18 cellular contexts compared by ENCODE assay signal in genomic region chr15:78164010-78164409, GRCh38. TPM values are rescaled to one million over a fixed set of nuclear protein-coding genes. Genes with fewer than 3 reads are reported as not detected.
DNase-seq lines count a peak whose midpoint lies in the region; ATAC-seq, FAIRE-seq and TF ChIP-seq lines count a peak whose summit lies in the region.
"Had no signal": no experiment of that assay in that cellular context is flagged by ENCODE, and none has a peak within 500 bp of the region (broad histone marks: within the 10 kb centered on the region; RNA-seq: fewer than 3 reads in every experiment).

No MANE protein-coding gene starts in this region.

- intact Hi-C loops in HepG2 (cut with micrococcal nuclease; ENCODE audit: unreplicated experiment), result no loop called here

- no peak overlapping the region for H3K4me3 ChIP-seq in HepG2 (replicated peaks in 1 of 3; ENCODE audit: insufficient read depth in 1 of 3, low read depth in 2 of 3, low read length in 3 of 3)
- H3K4me3 ChIP-seq: BLaER1 treated with 17β-estradiol and CSF1 and Interleukin-3, amounts not matched to agents 10 nM and 100 nM; GM12878; GM23248 had no signal

- H3K4me2 ChIP-seq in HepG2 (ENCODE audit: low read depth, low read length), result no peak overlapping the region
- H3K4me2 ChIP-seq: BLaER1 treated with 17β-estradiol and CSF1 and Interleukin-3, amounts not matched to agents 10 nM and 100 nM had no signal

- peaks cover 10 to 65% of the 10 kb centered on the region in 2 experiments; a peak in 4 of 5 replicates for H3K36me3 ChIP-seq in HepG2 (replicated peaks in 1 of 2; ENCODE audit: control insufficient read depth in 1 of 2, insufficient read depth in 2 of 2, low read length in 2 of 2)

- no peak for TF ChIP-seq RAD21 in HepG2 (CRISPR knock-in tag; IDR thresholded peaks at IDR 0.05)

- DNase-seq in T-helper 2 cell treated with Interferon-gamma antibody and Interleukin-4, amounts not matched to agents 5 μg/mL and 100 μg/mL, for 36 hours (ENCODE audit: low spot score), result no peak
- DNase-seq in T-helper 2 cell (no peak), HepG2 (ENCODE audit: low spot score) (no peak), EL (no peak), NCI-H526 (lab: John Stamatoyannopoulos, UW) (no peak)
- no peak for DNase-seq in activated naive CD4-positive, alpha-beta T cell treated with anti-CD3 and anti-CD28 coated beads, Interleukin-2, amount 10 ng/mL, durations not matched to agents 7 days and 5 days
- DNase-seq in activated naive CD4-positive, alpha-beta T cell treated with Interleukin-2 at 50 U/mL for 16 hours, result no peak
- DNase-seq: 8988T; ACHN; CD4-positive, CD25-positive, alpha-beta regulatory T cell; DMS53; GM23248 had no signal

- no peak for FAIRE-seq in HepG2 (lab: Jason Lieb, UNC)
- FAIRE-seq: GM12878, GM18507, H54 had no signal

- H3K9me3 Mint-ChIP-seq in T-helper 2 cell treated with Interferon-gamma antibody and Interleukin-4, amounts not matched to agents 5 μg/mL and 100 μg/mL, for 36 hours, result no peaks in the 10 kb centered on the region
- no peaks in the 10 kb centered on the region for H3K9me3 Mint-ChIP-seq in activated naive CD4-positive, alpha-beta T cell treated with anti-CD3 and anti-CD28 coated beads, Interleukin-2, amount 10 ng/mL, durations not matched to agents 7 days and 5 days

- no peak overlapping the region for H3K9ac ChIP-seq in HepG2 (ENCODE audit: insufficient read depth, low read depth, low read length)
- H3K9ac ChIP-seq: BLaER1 treated with 17β-estradiol and CSF1 and Interleukin-3, amounts not matched to agents 10 nM and 100 nM; GM23248 had no signal

- H2AFZ ChIP-seq in HepG2 (ENCODE audit: low read length), result no peak overlapping the region
- H2AFZ ChIP-seq: GM23248 had no signal

- H3K27me3 Mint-ChIP-seq in T-helper 2 cell treated with Interferon-gamma antibody and Interleukin-4, amounts not matched to agents 5 μg/mL and 100 μg/mL, for 36 hours (ENCODE audit: low read depth), result no peaks in the 10 kb centered on the region
- H3K27me3 Mint-ChIP-seq in activated naive CD4-positive, alpha-beta T cell treated with anti-CD3 and anti-CD28 coated beads, Interleukin-2, amount 10 ng/mL, durations not matched to agents 7 days and 5 days, result no peaks in the 10 kb centered on the region
- H3K27me3 Mint-ChIP-seq: CD4-positive, CD25-positive, alpha-beta regulatory T cell had no signal

- peaks cover 64% of the 10 kb centered on the region for H3K36me3 Mint-ChIP-seq in T-helper 2 cell treated with Interferon-gamma antibody and Interleukin-4, amounts not matched to agents 5 μg/mL and 100 μg/mL, for 36 hours (ENCODE audit: low read depth)
- peaks cover 59% of the 10 kb centered on the region for H3K36me3 Mint-ChIP-seq in activated naive CD4-positive, alpha-beta T cell treated with anti-CD3 and anti-CD28 coated beads, Interleukin-2, amount 10 ng/mL, durations not matched to agents 7 days and 5 days

- WGBS in HepG2 (ENCODE audit: low lambda C conversion rate), result 94% methylated on average over 2 of the region's 2 CpGs

- peak overlapping the region; percentile 59 for H3K27ac Mint-ChIP-seq in T-helper 2 cell treated with Interferon-gamma antibody and Interleukin-4, amounts not matched to agents 5 μg/mL and 100 μg/mL, for 36 hours
- H3K27ac Mint-ChIP-seq in activated naive CD4-positive, alpha-beta T cell treated with anti-CD3 and anti-CD28 coated beads, Interleukin-2, amount 10 ng/mL, durations not matched to agents 7 days and 5 days, result peak overlapping the region; percentile 54

- POLR2A ChIA-PET in HepG2 (lab: Yijun Ruan, JAX), result no interaction called here

- no peaks in the 10 kb centered on the region for H3K9me3 ChIP-seq in HepG2 (ENCODE audit: low read length)
- H3K9me3 ChIP-seq: BLaER1 treated with 17β-estradiol and CSF1 and Interleukin-3, amounts not matched to agents 10 nM and 100 nM had no signal

- H3K4me1 ChIP-seq in HepG2 (ENCODE audit: insufficient read depth, low read length), result no peaks in the 10 kb centered on the region

- ATAC-seq in HepG2, result no peak
- ATAC-seq: GM12878, HCT116 had no signal

- no peaks in the 10 kb centered on the region for H4K20me1 ChIP-seq in HepG2 (ENCODE audit: insufficient read depth, low read length)

- peaks cover 23% of the 10 kb centered on the region for H3K4me1 Mint-ChIP-seq in T-helper 2 cell treated with Interferon-gamma antibody and Interleukin-4, amounts not matched to agents 5 μg/mL and 100 μg/mL, for 36 hours (ENCODE audit: low read depth)
- peaks cover 33% of the 10 kb centered on the region for H3K4me1 Mint-ChIP-seq in activated naive CD4-positive, alpha-beta T cell treated with anti-CD3 and anti-CD28 coated beads, Interleukin-2, amount 10 ng/mL, durations not matched to agents 7 days and 5 days

- TF ChIP-seq EP300 in HepG2 (IDR thresholded peaks at IDR 0.05; ENCODE audit: low read depth in 2 of 2, low read length in 2 of 2), result no peak
- no peak for TF ChIP-seq EP300 in HepG2 (CRISPR knock-in tag; IDR thresholded peaks at IDR 0.05; ENCODE audit: borderline replicate concordance)

- H3K27ac ChIP-seq in HepG2 (ENCODE audit: extremely low read length, insufficient read depth, low read length), result no peak overlapping the region
- H3K27ac ChIP-seq: BLaER1 treated with 17β-estradiol and CSF1 and Interleukin-3, amounts not matched to agents 10 nM and 100 nM; GM23248; HL-60 had no signal

- BruUV-seq in HepG2 (replicated peaks; lab: Mats Ljungman, UMichigan), result no TSS peak

- no peaks in the 10 kb centered on the region for H3K79me2 ChIP-seq in HepG2 (ENCODE audit: insufficient read depth, low read length)

- TF ChIP-seq CTCF in HepG2 (CRISPR knock-in tag; IDR thresholded peaks at IDR 0.05), result no peak

- no peak overlapping the region for H3K4me3 Mint-ChIP-seq in T-helper 2 cell treated with Interferon-gamma antibody and Interleukin-4, amounts not matched to agents 5 μg/mL and 100 μg/mL, for 36 hours
- no peak overlapping the region for H3K4me3 Mint-ChIP-seq in activated naive CD4-positive, alpha-beta T cell treated with anti-CD3 and anti-CD28 coated beads, Interleukin-2, amount 10 ng/mL, durations not matched to agents 7 days and 5 days
- H3K4me3 Mint-ChIP-seq: CD4-positive, CD25-positive, alpha-beta regulatory T cell had no signal

- H3K27me3 ChIP-seq in HepG2 (ENCODE audit: control insufficient read depth in 1 of 2, insufficient read depth in 2 of 2, low read length in 2 of 2), result no peaks in the 10 kb centered on the region
- H3K27me3 ChIP-seq: BLaER1 treated with 17β-estradiol and CSF1 and Interleukin-3, amounts not matched to agents 10 nM and 100 nM had no signal

- CTCF ChIA-PET in activated naive CD4-positive, alpha-beta T cell treated with anti-CD3 and anti-CD28 coated beads, Interleukin-2, amount 10 ng/mL, durations not matched to agents 7 days and 5 days (lab: Charles Lee), result no interaction called here
- CTCF ChIA-PET in HepG2 (lab: Yijun Ruan, JAX; ENCODE audit: low intra/inter-chr PET ratio, low total read pairs), result no interaction called here

- TF ChIP-seq POLR2A in HepG2 (IDR thresholded peaks at IDR 0.05; ENCODE audit: insufficient read depth in 1 of 2, low read depth in 2 of 2, low read length in 2 of 2), result no peak

- in situ Hi-C loops in HepG2 (cut with HindIII; ENCODE audit: extremely low pct_ligation_motif_present, low pct_unique_long_range_greater_than_20kb), result no loop called here

RNA-seq across cellular contexts. Expression of gene IDH3A, which starts 14.8 kb away (rescaled TPM):
- 50.7 and 130 TPM in 2 replicates for total RNA-seq in HepG2 (2016; rRNA removed; fragmentation: Illumina TruSeq; extraction: Trizol)
- 6.5 and 9.4 TPM in 2 replicates for total RNA-seq in HepG2 (2016; cell fraction: cytosol; rRNA removed; fragmentation: Illumina TruSeq; extraction: Trizol; ENCODE audit: low read depth)
- 50.0 and 88.2 TPM in 2 replicates for total RNA-seq in HepG2 (2016; cell fraction: insoluble cytoplasmic fraction; rRNA removed; fragmentation: Illumina TruSeq; extraction: Trizol)
- 14.4 and 16.1 TPM in 2 replicates for total RNA-seq in HepG2 (2016; cell fraction: membrane; rRNA removed; fragmentation: Illumina TruSeq; extraction: Trizol)
- total RNA-seq in HepG2 (2016; cell fraction: nucleus; rRNA removed; fragmentation: Illumina TruSeq; extraction: Trizol), result 30.4 and 30.8 TPM in 2 replicates
- polyA plus RNA-seq in HepG2 (2011; rRNA removed), result 34.2 and 40.7 TPM in 2 replicates
- 25.1 and 40.0 TPM in 2 replicates for polyA plus RNA-seq in HepG2 (2011; cell fraction: cytosol; rRNA removed)
- 22.1 and 25.9 TPM in 2 replicates for polyA plus RNA-seq in HepG2 (2011; cell fraction: nucleus; rRNA removed)
- polyA plus RNA-seq in HepG2 (2012), result 43.6 and 58.5 TPM in 2 replicates
- polyA plus RNA-seq in HepG2 (2016; cell fraction: cytosol; fragmentation: Illumina TruSeq; extraction: Trizol; ENCODE audit: low read depth), result 5.2 and 7.2 TPM in 2 replicates
- 87.0 and 90.5 TPM in 2 replicates for polyA plus RNA-seq in HepG2 (2016; cell fraction: insoluble cytoplasmic fraction; fragmentation: Illumina TruSeq; extraction: Trizol; ENCODE audit: low read depth)
- polyA plus RNA-seq in HepG2 (2016; cell fraction: membrane; fragmentation: Illumina TruSeq; extraction: Trizol; ENCODE audit: low read depth), result 13.0 and 13.1 TPM in 2 replicates
- polyA plus RNA-seq in HepG2 (2016; cell fraction: nucleus; fragmentation: Illumina TruSeq; extraction: Trizol; ENCODE audit: insufficient read depth, low read depth), result 42.0 and 56.1 TPM in 2 replicates
- 25.1 and 123 TPM in 2 replicates for polyA minus RNA-seq in HepG2 (2011; rRNA and poly(A)+ RNA removed; ENCODE audit: low replicate concordance)
- 28.9 and 36.8 TPM in 2 replicates for polyA minus RNA-seq in HepG2 (2011; cell fraction: cytosol; rRNA and poly(A)+ RNA removed)
- polyA minus RNA-seq in HepG2 (2011; cell fraction: nucleus; rRNA and poly(A)+ RNA removed), result 20.3 and 30.1 TPM in 2 replicates

RNA-seq across cellular contexts. Expression of gene CIB2, which starts 32.8 kb away (rescaled TPM):
- total RNA-seq in HepG2 (2016; rRNA removed; fragmentation: Illumina TruSeq; extraction: Trizol), result 1.5 and 1.8 TPM in 2 replicates
- total RNA-seq in HepG2 (2016; cell fraction: cytosol; rRNA removed; fragmentation: Illumina TruSeq; extraction: Trizol; ENCODE audit: low read depth), result 6.0 and 7.3 TPM in 2 replicates
- 1.6 and 2.2 TPM in 2 replicates for total RNA-seq in HepG2 (2016; cell fraction: insoluble cytoplasmic fraction; rRNA removed; fragmentation: Illumina TruSeq; extraction: Trizol)
- 6.9 and 9.0 TPM in 2 replicates for total RNA-seq in HepG2 (2016; cell fraction: membrane; rRNA removed; fragmentation: Illumina TruSeq; extraction: Trizol)
- total RNA-seq in HepG2 (2016; cell fraction: nucleus; rRNA removed; fragmentation: Illumina TruSeq; extraction: Trizol), result 0.63 and 0.84 TPM in 2 replicates
- 1.4 and 4.5 TPM in 2 replicates for polyA plus RNA-seq in HepG2 (2011; rRNA removed)
- 1.5 and 2.4 TPM in 2 replicates for polyA plus RNA-seq in HepG2 (2011; cell fraction: cytosol; rRNA removed)
- 0.19 and 0.87 TPM in 2 replicates for polyA plus RNA-seq in HepG2 (2011; cell fraction: nucleus; rRNA removed)
- polyA plus RNA-seq in HepG2 (2012), result 2.2 and 3.7 TPM in 2 replicates
- 13.6 and 14.5 TPM in 2 replicates for polyA plus RNA-seq in HepG2 (2016; cell fraction: cytosol; fragmentation: Illumina TruSeq; extraction: Trizol; ENCODE audit: low read depth)
- 3.1 and 4.0 TPM in 2 replicates for polyA plus RNA-seq in HepG2 (2016; cell fraction: insoluble cytoplasmic fraction; fragmentation: Illumina TruSeq; extraction: Trizol; ENCODE audit: low read depth)
- polyA plus RNA-seq in HepG2 (2016; cell fraction: membrane; fragmentation: Illumina TruSeq; extraction: Trizol; ENCODE audit: low read depth), result 13.2 TPM in 2 replicates
- polyA plus RNA-seq in HepG2 (2016; cell fraction: nucleus; fragmentation: Illumina TruSeq; extraction: Trizol; ENCODE audit: insufficient read depth, low read depth), result 2.5 and 2.6 TPM in 2 replicates
- 1.3 and 2.2 TPM in 2 replicates for polyA minus RNA-seq in HepG2 (2011; rRNA and poly(A)+ RNA removed; ENCODE audit: low replicate concordance)
- 1.8 TPM in 1 of 2 replicates, not detected in the other for polyA minus RNA-seq in HepG2 (2011; cell fraction: cytosol; rRNA and poly(A)+ RNA removed)
- 0.77 TPM in 1 of 2 replicates, not detected in the other for polyA minus RNA-seq in HepG2 (2011; cell fraction: nucleus; rRNA and poly(A)+ RNA removed)
